In the genomic region with DNA sequence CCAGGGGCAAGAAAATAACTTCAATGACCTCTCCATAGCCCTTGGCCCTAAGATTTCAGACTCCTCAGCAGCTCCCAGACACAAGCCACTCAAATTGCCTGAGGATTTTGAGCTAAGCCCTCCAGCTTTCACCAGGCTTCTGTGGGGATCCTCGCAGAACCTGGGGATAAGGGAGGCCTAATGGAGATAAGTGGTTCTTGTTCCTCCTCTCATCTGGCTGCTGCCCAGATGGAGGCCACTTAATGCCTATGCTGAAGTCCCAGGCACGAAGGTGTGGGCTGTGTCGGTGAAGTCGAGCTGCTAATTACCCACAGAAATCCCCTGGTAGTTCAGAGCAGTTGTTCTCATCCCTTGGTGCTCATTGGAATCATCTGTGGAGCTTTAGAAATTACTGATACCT, we compare ENCODE assay signal across 27 cellular contexts. TPM values are rescaled to one million over a fixed set of nuclear protein-coding genes. Genes with fewer than 3 reads are reported as not detected.
"Had no signal": no experiment of that assay in that cellular context is flagged by ENCODE, and none has a peak within 500 bp of the region (broad histone marks: within the 10 kb centered on the region; RNA-seq: fewer than 3 reads in every experiment).

No MANE protein-coding gene starts in this region.

- H3K4me3 Mint-ChIP-seq: effector memory CD8-positive, alpha-beta T cell; memory B cell; naive thymus-derived CD4-positive, alpha-beta T cell; nephron; neural progenitor cell; type B pancreatic cell had no signal

- H3K4me1 Mint-ChIP-seq: memory B cell had no signal

- H3K27ac ChIP-seq: gastrocnemius medialis, heart left ventricle, hepatocyte, neural progenitor cell, parathyroid adenoma, stomach, thyroid gland had no signal

- ATAC-seq: effector memory CD8-positive, alpha-beta T cell; gastrocnemius medialis; heart left ventricle; left lobe of liver; mucosa of descending colon; naive thymus-derived CD4-positive, alpha-beta T cell; sciatic nerve had no signal

- H3K9me3 ChIP-seq: gastrocnemius medialis, heart left ventricle, mucosa of descending colon, stomach, thyroid gland had no signal

- H3K4me3 ChIP-seq: gastrocnemius medialis, heart left ventricle, hepatocyte, lung, mucosa of descending colon, neural progenitor cell, smooth muscle cell, stomach, thyroid gland had no signal

- H3K9me3 Mint-ChIP-seq: effector memory CD8-positive, alpha-beta T cell; memory B cell; nephron; neural progenitor cell; type B pancreatic cell had no signal

- H3K27ac Mint-ChIP-seq: effector memory CD8-positive, alpha-beta T cell; memory B cell; naive thymus-derived CD4-positive, alpha-beta T cell; nephron; neural progenitor cell; progenitor cell of endocrine pancreas; type B pancreatic cell had no signal

- H3K36me3 ChIP-seq: gastrocnemius medialis, heart left ventricle, neural progenitor cell, stomach, thyroid gland had no signal

- H3K27me3 Mint-ChIP-seq: memory B cell had no signal

- H3K27me3 ChIP-seq: gastrocnemius medialis, neural progenitor cell, thyroid gland had no signal

- H3K36me3 Mint-ChIP-seq: memory B cell; naive thymus-derived CD4-positive, alpha-beta T cell; neural progenitor cell; type B pancreatic cell had no signal

- DNase-seq: cortex of kidney; effector memory CD8-positive, alpha-beta T cell; foreskin fibroblast; gastrocnemius medialis; heart left ventricle; kidney; mucosa of descending colon; naive thymus-derived CD4-positive, alpha-beta T cell; stimulated activated CD4-positive, alpha-beta T cell treated with anti-CD3 and anti-CD28 coated beads, Interleukin-12 subunit alpha, Interleukin-12 subunit beta, amount 100 ng/mL, for 4 hours; stimulated activated CD4-positive, alpha-beta T cell treated with anti-CD3 and anti-CD28 coated beads, Interleukin-1b, Interleukin-23, amount 100 ng/mL, for 48 hours; stimulated activated CD4-positive, alpha-beta T cell treated with anti-CD3 and anti-CD28 coated beads, Interleukin-4, amount 100 ng/mL, for 1 hour; stimulated activated CD8-positive, alpha-beta memory T cell treated with anti-CD3 and anti-CD28 coated beads, Interleukin-4, amount 100 ng/mL, for 48 hours; stimulated activated naive CD4-positive, alpha-beta T cell treated with Interleukin-2 at 50 U/mL for 16 hours; stomach; thyroid gland had no signal

- H3K4me1 ChIP-seq: gastrocnemius medialis, stomach, thyroid gland had no signal

RNA-seq across cellular contexts. Expression of gene FAT2, which starts 10.2 kb away (rescaled TPM):
- total RNA-seq: dermis microvascular lymphatic vessel endothelial cell; gastrocnemius medialis; left lobe of liver; mucosa of descending colon; naive thymus-derived CD4-positive, alpha-beta T cell had no signal
